ENCODE assay signal across 26 cellular contexts in genomic region chr1:225412803-225413338, GRCh38. TPM values are rescaled to one million over a fixed set of nuclear protein-coding genes. Genes with fewer than 3 reads are reported as not detected.
A peak's percentile ranks its signal among the peaks of the same experiment; 100 is the strongest.
DNase-seq lines count a peak whose midpoint lies in the region; ATAC-seq and TF ChIP-seq lines count a peak whose summit lies in the region.
"Had no signal": no experiment of that assay in that cellular context is flagged by ENCODE, and none has a peak within 500 bp of the region (broad histone marks: within the 10 kb centered on the region; RNA-seq: fewer than 3 reads in every experiment).

No MANE protein-coding gene starts in this region.

- no peak overlapping the region for H3K4me3 Mint-ChIP-seq in endothelial cell (ENCODE audit: unreplicated experiment)
- H3K4me3 Mint-ChIP-seq: activated CD8-positive, alpha-beta T cell treated with anti-CD3 and anti-CD28 coated beads, Interleukin-2, amount 10 ng/mL, durations not matched to agents 7 days and 5 days; activated naive CD8-positive, alpha-beta T cell treated with anti-CD3 and anti-CD28 coated beads for 36 hours; H9 had no signal

- peak overlapping the region in 1 of 3 donors; percentile 17 for H3K4me3 ChIP-seq in right lobe of liver
- H3K4me3 ChIP-seq: ovary, Peyer's patch, tibial artery had no signal

- H3K4me1 ChIP-seq in right lobe of liver, result peaks cover 0 to 23% (median 7%) of the 10 kb centered on the region in 4 donors
- H3K4me1 ChIP-seq: tibial artery had no signal

- TF ChIP-seq CTCF in right lobe of liver (IDR thresholded peaks at IDR 0.05), result no peak
- TF ChIP-seq CTCF in endothelial cell (IDR thresholded peaks at IDR 0.05; ENCODE audit: unreplicated experiment), result no peak

- no peaks in the 10 kb centered on the region for H3K9me3 Mint-ChIP-seq in endothelial cell (ENCODE audit: unreplicated experiment)
- H3K9me3 Mint-ChIP-seq: activated naive CD8-positive, alpha-beta T cell treated with anti-CD3 and anti-CD28 coated beads for 36 hours; activated T-helper 2 cell treated with anti-CD3 and anti-CD28 coated beads, Interferon-gamma antibody, Interleukin-2, Interleukin-4, amounts not matched to agents 10 μg/mL and 5 μg/mL and 100 μg/mL, durations not matched to agents 14 hours and 24 hours and 36 hours; H9 had no signal

- no peaks in the 10 kb centered on the region for H3K27me3 Mint-ChIP-seq in endothelial cell (ENCODE audit: unreplicated experiment)
- H3K27me3 Mint-ChIP-seq: activated naive CD8-positive, alpha-beta T cell treated with anti-CD3 and anti-CD28 coated beads for 36 hours had no signal

- H3K36me3 ChIP-seq in right lobe of liver, result peaks cover 0 to 61% (median 12%) of the 10 kb centered on the region in 4 donors
- H3K36me3 ChIP-seq: ovary had no signal

- no peaks in the 10 kb centered on the region for H3K27me3 ChIP-seq in right lobe of liver
- H3K27me3 ChIP-seq: BE2C, ovary, Peyer's patch, tibial artery had no signal

- peaks cover 3% of the 10 kb centered on the region for H3K4me1 Mint-ChIP-seq in endothelial cell (ENCODE audit: unreplicated experiment)

- intact Hi-C loops in right lobe of liver (cut with DNase I), result no loop called here

- peak; percentile 83 to 95 (median 93) for ATAC-seq in right lobe of liver
- ATAC-seq: activated CD8-positive, alpha-beta T cell treated with anti-CD3 and anti-CD28 coated beads, Interleukin-2, amount 10 ng/mL, durations not matched to agents 7 days and 5 days; sciatic nerve had no signal

- no peak overlapping the region for H3K27ac Mint-ChIP-seq in endothelial cell (ENCODE audit: unreplicated experiment)
- H3K27ac Mint-ChIP-seq: activated CD8-positive, alpha-beta T cell treated with anti-CD3 and anti-CD28 coated beads, Interleukin-2, amount 10 ng/mL, durations not matched to agents 7 days and 5 days; activated naive CD8-positive, alpha-beta T cell treated with anti-CD3 and anti-CD28 coated beads for 36 hours; activated T-helper 2 cell treated with anti-CD3 and anti-CD28 coated beads, Interferon-gamma antibody, Interleukin-2, Interleukin-4, amounts not matched to agents 10 μg/mL and 5 μg/mL and 100 μg/mL, durations not matched to agents 14 hours and 24 hours and 36 hours; H9 had no signal

- in situ Hi-C loops in Caki2 (cut with HindIII; ENCODE audit: low pct_unique_long_range_greater_than_20kb, low sequenced_read_pairs), result no loop called here

- peak overlapping the region; percentile 3 to 53 (median 42) for H3K27ac ChIP-seq in right lobe of liver
- H3K27ac ChIP-seq: ovary, Peyer's patch, tibial artery had no signal

- H3K36me3 Mint-ChIP-seq in endothelial cell (ENCODE audit: low read depth, unreplicated experiment), result peaks cover 29% of the 10 kb centered on the region

- DNase-seq in Caki2 (ENCODE audit: low read depth), result peak; percentile 80
- peak; percentile 72 for DNase-seq in glomerular visceral epithelial cell (ENCODE audit: extremely low spot score)
- peak; percentile 69 to 92 (median 88) for DNase-seq in right lobe of liver
- peak; percentile 92 for DNase-seq in renal cortical epithelial cell (ENCODE audit: low read depth)
- DNase-seq in NCI-H1436 treated with DMSO at 0.1 percent for 48 hours (lab: John Stamatoyannopoulos, UW), result no peak
- no peak for DNase-seq in putamen (ENCODE audit: low spot score)
- no peak for DNase-seq in endothelial cell (ENCODE audit: low spot score)
- DNase-seq in NCI-H1930 (lab: John Stamatoyannopoulos, UW), result no peak
- DNase-seq: activated CD4-positive, alpha-beta T cell treated with anti-CD3 and anti-CD28 coated beads for 4 hours; activated CD8-positive, alpha-beta T cell treated with anti-CD3 and anti-CD28 coated beads, Interleukin-2, amount 10 ng/mL, durations not matched to agents 7 days and 5 days; activated naive CD8-positive, alpha-beta T cell treated with anti-CD3 and anti-CD28 coated beads for 36 hours; anterior cingulate cortex; BE2C; erythroblast; H9; islet precursor cell; mammary epithelial cell; NCI-H446 treated with DMSO at 0.1 percent for 48 hours; NCI-H82; ovary; Peyer's patch; stimulated activated CD4-positive, alpha-beta T cell treated with anti-CD3 and anti-CD28 coated beads, Interleukin-4, amount 100 ng/mL, for 1 hour; T-helper 9 cell; tibial artery had no signal

- TF ChIP-seq POLR2A in right lobe of liver (IDR thresholded peaks at IDR 0.05), result peak; percentile 41

- no peaks in the 10 kb centered on the region for H3K9me3 ChIP-seq in right lobe of liver
- H3K9me3 ChIP-seq: BE2C, ovary, Peyer's patch, tibial artery had no signal

- 25% methylated on average over 9 of the region's 10 CpGs for WGBS in right lobe of liver (ENCODE audit: insufficient coverage, low coverage, low lambda C conversion rate, missing lambda C conversion rate)

RNA-seq across cellular contexts. Expression of gene LBR, which starts 15.0 kb away (rescaled TPM):
- 53.4 and 58.3 TPM in 2 replicates for total RNA-seq in Caki2 (2014; rRNA removed; shearing (Covaris generic); ENCODE audit: low replicate concordance)
- total RNA-seq in right lobe of liver (10 to 100 TPM; 21.9 to 41.8 (median 31.4) TPM), renal cortical epithelial cell (60.5 and 75.0 TPM in 2 replicates), endothelial cell (ENCODE audit: unreplicated experiment) (178 TPM)

Comparison
In these comparisons a context has a peak if more than half of its experiments do, and no peak if none do; other contexts are left out.
1. DNase-seq: peak in Caki2 (single experiment), glomerular visceral epithelial cell (single experiment), right lobe of liver (3 of 3) and renal cortical epithelial cell (single experiment); none in NCI-H1436 treated with DMSO at 0.1 percent for 48 hours (single experiment), putamen (single experiment), endothelial cell (single experiment) and NCI-H1930 (0 of 2).